Comparison of ENCODE assay signal across 2 cellular contexts in genomic region chr19:49459388-49459787, GRCh38.
TF ChIP-seq lines count a peak whose summit lies in the region.

No MANE protein-coding gene starts in this region.

TF ChIP-seq in SK-N-SH, 30 proteins besides CTCF, POLR2A, EP300 and RAD21 (continued from another document):
- no peak for TF ChIP-seq USF2 (IDR thresholded peaks at IDR 0.05; ENCODE audit: borderline replicate concordance, low read depth, low read length)
- no peak for TF ChIP-seq CHD2 (IDR thresholded peaks at IDR 0.05; ENCODE audit: low read length, partially characterized antibody)
- TF ChIP-seq TEAD4 (IDR thresholded peaks at IDR 0.05; ENCODE audit: borderline replicate concordance, insufficient read depth) = no peak
- TF ChIP-seq RXRA (IDR thresholded peaks at IDR 0.05; ENCODE audit: borderline replicate concordance, low read depth) = no peak
- no peak for TF ChIP-seq NFIC (IDR thresholded peaks at IDR 0.05; ENCODE audit: borderline replicate concordance)
- no peak for TF ChIP-seq REST (IDR thresholded peaks at IDR 0.05; ENCODE audit: low read depth, low read length)
- TF ChIP-seq FOXJ3 (CRISPR knock-in tag; IDR thresholded peaks at IDR 0.05) = no peak
- TF ChIP-seq EZH2phosphoT487 (IDR thresholded peaks at IDR 0.05; ENCODE audit: borderline replicate concordance, low read depth) = no peak
- TF ChIP-seq SMC3 (IDR thresholded peaks at IDR 0.05; ENCODE audit: low read depth, low read length) = no peak
- no peak for TF ChIP-seq POLR2AphosphoS5 (IDR thresholded peaks at IDR 0.05; ENCODE audit: low read depth, low read length)
- TF ChIP-seq TAF1 (IDR thresholded peaks at IDR 0.05; ENCODE audit: borderline replicate concordance, low read depth, low read length) = no peak
- no peak for TF ChIP-seq PBX3 (IDR thresholded peaks at IDR 0.05)
- TF ChIP-seq GABPA (IDR thresholded peaks at IDR 0.05; ENCODE audit: low read depth) = no peak
- no peak for TF ChIP-seq ELF1 (IDR thresholded peaks at IDR 0.05)
- no peak for TF ChIP-seq TCF12 (IDR thresholded peaks at IDR 0.05)
- TF ChIP-seq MEF2A (IDR thresholded peaks at IDR 0.05; ENCODE audit: borderline replicate concordance, low read depth) = no peak

TF ChIP-seq in SK-N-SH treated with all-trans-retinoic acid at 6 μM for 48 hours, 23 proteins besides CTCF, POLR2A, EP300 and RAD21:
- TF ChIP-seq CSRNP3 (CRISPR knock-in tag; IDR thresholded peaks at IDR 0.05) (no peak), ZFP30 (CRISPR knock-in tag; IDR thresholded peaks at IDR 0.05) (no peak), CSDC2 (CRISPR knock-in tag; IDR thresholded peaks at IDR 0.05) (no peak), BACH2 (CRISPR knock-in tag; IDR thresholded peaks at IDR 0.05; ENCODE audit: borderline replicate concordance) (no peak), ISL1 (CRISPR knock-in tag; IDR thresholded peaks at IDR 0.05) (no peak), RARB (CRISPR knock-in tag; IDR thresholded peaks at IDR 0.05) (no peak)
